Comparison of ENCODE assay signal across 22 cellular contexts in the genomic region with DNA sequence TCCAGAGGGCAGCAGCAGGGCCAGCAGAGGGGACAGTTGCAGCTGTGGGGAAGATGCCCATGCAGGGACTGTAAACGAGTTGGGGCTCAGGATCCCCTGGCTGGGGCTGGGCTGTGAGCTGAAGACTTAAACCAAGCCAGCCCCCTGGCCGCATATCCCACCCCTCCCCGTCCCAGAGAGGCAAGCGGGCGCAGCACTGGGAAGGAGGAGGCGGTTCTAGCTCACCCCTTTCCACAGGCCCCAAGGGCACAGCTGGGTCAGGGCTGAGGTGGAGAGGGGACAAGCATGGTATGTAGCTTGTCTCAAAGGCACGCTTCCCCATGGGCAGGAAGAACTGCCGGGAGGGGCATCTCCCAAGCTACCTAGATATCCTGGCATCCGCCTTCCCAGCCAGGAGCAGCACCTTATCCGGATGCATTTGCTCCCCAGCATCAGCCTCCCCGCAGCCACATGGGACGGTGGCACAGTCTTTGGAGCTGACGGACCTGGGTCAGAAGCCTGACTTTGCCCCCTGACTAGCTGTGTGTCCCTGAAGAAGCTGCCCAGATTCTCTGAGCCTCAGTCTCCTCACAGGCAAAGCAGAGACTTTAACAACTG.
"Had no signal": no experiment of that assay in that cellular context is flagged by ENCODE, and none has a peak within 500 bp of the region (broad histone marks: within the 10 kb centered on the region; RNA-seq: fewer than 3 reads in every experiment).

No MANE protein-coding gene starts in this region.

- DNase-seq: activated CD4-positive, alpha-beta T cell treated with anti-CD3 and anti-CD28 coated beads for 4 hours; activated CD8-positive, alpha-beta memory T cell treated with anti-CD3 and anti-CD28 coated beads, Interleukin-2, amount 50 U/mL, for 4 hours; activated CD8-positive, alpha-beta T cell treated with anti-CD3 and anti-CD28 coated beads for 36 hours; activated gamma-delta T cell treated with Interleukin-2 at 50 U/mL for 16 hours; activated naive CD4-positive, alpha-beta T cell treated with anti-CD3 and anti-CD28 coated beads, Interleukin-2, amount 50 U/mL, for 16 hours; activated naive CD8-positive, alpha-beta T cell treated with anti-CD3 and anti-CD28 coated beads, Interleukin-2, amount 10 ng/mL, durations not matched to agents 7 days and 5 days; activated T-cell treated with anti-CD3 and anti-CD28 coated beads, Interleukin-2, amount 50 U/mL, for 72 hours; adrenal gland; anterior cingulate cortex; caudate nucleus; MM.1S; NCI-H1105; NCI-H1436; NCI-H1694 treated with DMSO at 0.1 percent for 48 hours; NCI-H2029 treated with DMSO at 0.1 percent for 48 hours; NCI-H510A treated with DMSO at 0.1 percent for 48 hours; NCI-H69; Peyer's patch; SHP77 treated with DMSO at 0.1 percent for 48 hours had no signal

- H3K4me1 ChIP-seq: adrenal gland had no signal

- H3K27me3 ChIP-seq: adrenal gland, Peyer's patch had no signal

- H3K36me3 Mint-ChIP-seq: activated naive CD8-positive, alpha-beta T cell treated with anti-CD3 and anti-CD28 coated beads, Interleukin-2, amount 10 ng/mL, durations not matched to agents 7 days and 5 days had no signal

- ATAC-seq: activated CD4-positive, CD25-positive, alpha-beta regulatory T cell treated with anti-CD3 and anti-CD28 coated beads, Interleukin-2, amount 50 U/mL, for 24 hours; activated CD8-positive, alpha-beta T cell treated with anti-CD3 and anti-CD28 coated beads for 36 hours; activated T-cell treated with anti-CD3 and anti-CD28 coated beads, Interleukin-2, amount 50 U/mL, for 72 hours had no signal

- H3K9me3 Mint-ChIP-seq: activated CD8-positive, alpha-beta T cell treated with anti-CD3 and anti-CD28 coated beads for 36 hours; activated naive CD8-positive, alpha-beta T cell treated with anti-CD3 and anti-CD28 coated beads, Interleukin-2, amount 10 ng/mL, durations not matched to agents 7 days and 5 days; activated T-cell treated with anti-CD3 and anti-CD28 coated beads, Interleukin-2, amount 50 U/mL, for 72 hours; activated T-helper 2 cell treated with anti-CD3 and anti-CD28 coated beads, Interferon-gamma antibody, Interleukin-2, Interleukin-4, amounts not matched to agents 10 μg/mL and 5 μg/mL and 100 μg/mL, durations not matched to agents 14 hours and 24 hours and 36 hours; T-helper 1 cell treated with Interleukin-12 subunit alpha and Interleukin-12 subunit beta and Interleukin-4 antibody, amounts not matched to agents 30 μg/mL and 1 μg/mL, for 36 hours had no signal

- H3K4me1 Mint-ChIP-seq: activated naive CD8-positive, alpha-beta T cell treated with anti-CD3 and anti-CD28 coated beads, Interleukin-2, amount 10 ng/mL, durations not matched to agents 7 days and 5 days had no signal

- H3K36me3 ChIP-seq: adrenal gland, Peyer's patch had no signal

- H3K9me3 ChIP-seq: adrenal gland, Peyer's patch had no signal

- H3K27ac ChIP-seq: adrenal gland, Peyer's patch had no signal

- H3K4me3 Mint-ChIP-seq: activated CD8-positive, alpha-beta T cell treated with anti-CD3 and anti-CD28 coated beads for 36 hours; activated naive CD8-positive, alpha-beta T cell treated with anti-CD3 and anti-CD28 coated beads, Interleukin-2, amount 10 ng/mL, durations not matched to agents 7 days and 5 days; activated T-cell treated with anti-CD3 and anti-CD28 coated beads, Interleukin-2, amount 50 U/mL, for 72 hours; T-helper 1 cell treated with Interleukin-12 subunit alpha and Interleukin-12 subunit beta and Interleukin-4 antibody, amounts not matched to agents 30 μg/mL and 1 μg/mL, for 36 hours had no signal

- H3K4me3 ChIP-seq: adrenal gland, Peyer's patch had no signal

- H3K27ac Mint-ChIP-seq: activated CD8-positive, alpha-beta T cell treated with anti-CD3 and anti-CD28 coated beads for 36 hours; activated naive CD8-positive, alpha-beta T cell treated with anti-CD3 and anti-CD28 coated beads, Interleukin-2, amount 10 ng/mL, durations not matched to agents 7 days and 5 days; activated T-cell treated with anti-CD3 and anti-CD28 coated beads, Interleukin-2, amount 50 U/mL, for 72 hours; activated T-helper 2 cell treated with anti-CD3 and anti-CD28 coated beads, Interferon-gamma antibody, Interleukin-2, Interleukin-4, amounts not matched to agents 10 μg/mL and 5 μg/mL and 100 μg/mL, durations not matched to agents 14 hours and 24 hours and 36 hours; T-helper 1 cell treated with Interleukin-12 subunit alpha and Interleukin-12 subunit beta and Interleukin-4 antibody, amounts not matched to agents 30 μg/mL and 1 μg/mL, for 36 hours had no signal
